9 cellular contexts compared by ENCODE assay signal in genomic region chr10:31745612-31746376, GRCh38.
A peak's percentile ranks its signal among the peaks of the same experiment; 100 is the strongest.
DNase-seq lines count a peak whose midpoint lies in the region; ATAC-seq and TF ChIP-seq lines count a peak whose summit lies in the region.
"Had no signal": no experiment of that assay in that cellular context is flagged by ENCODE, and none has a peak within 500 bp of the region (broad histone marks: within the 10 kb centered on the region; RNA-seq: fewer than 3 reads in every experiment).

No MANE protein-coding gene starts in this region.

- no peaks in the 10 kb centered on the region for H3K9me2 ChIP-seq in hepatocyte (replicated peaks; ENCODE audit: insufficient read depth)

- 80% methylated on average over 9 of the region's 9 CpGs for WGBS in hepatocyte (ENCODE audit: low lambda C conversion rate, missing lambda C conversion rate)

- H2AFZ ChIP-seq in hepatocyte: no peak overlapping the region

- H3K4me3 Mint-ChIP-seq in activated CD4-positive, alpha-beta T cell treated with anti-CD3 and anti-CD28 coated beads, Interleukin-2, amount 10 ng/mL, durations not matched to agents 24 days and 14 days: no peak overlapping the region
- peak overlapping the region; percentile 16 to 39 for H3K4me3 Mint-ChIP-seq in stimulated activated naive CD8-positive, alpha-beta T cell treated with anti-CD3 and anti-CD28 coated beads, Interleukin-15, amount 100 ng/mL, for 72 hours

- H3K27me3 Mint-ChIP-seq in activated CD4-positive, alpha-beta T cell treated with anti-CD3 and anti-CD28 coated beads, Interleukin-2, amount 10 ng/mL, durations not matched to agents 24 days and 14 days: no peaks in the 10 kb centered on the region
- no peaks in the 10 kb centered on the region for H3K27me3 Mint-ChIP-seq in stimulated activated naive CD8-positive, alpha-beta T cell treated with anti-CD3 and anti-CD28 coated beads, Interleukin-15, amount 100 ng/mL, for 72 hours

- ATAC-seq in Right ventricle myocardium superior (ENCODE audit: poor library complexity): no peak
- ATAC-seq in stimulated activated naive CD8-positive, alpha-beta T cell treated with anti-CD3 and anti-CD28 coated beads, Interleukin-15, amount 100 ng/mL, for 72 hours: peak; percentile 99
- no peak for ATAC-seq in HG02588 (IDR thresholded peaks at IDR 0.05; ENCODE audit: unreplicated experiment)

- H3K9me3 ChIP-seq in left ventricle myocardium inferior (replicated peaks) (no peaks in the 10 kb centered on the region), hepatocyte (ENCODE audit: low read depth) (no peaks in the 10 kb centered on the region)

- no peaks in the 10 kb centered on the region for H3K36me3 Mint-ChIP-seq in activated CD4-positive, alpha-beta T cell treated with anti-CD3 and anti-CD28 coated beads, Interleukin-2, amount 10 ng/mL, durations not matched to agents 24 days and 14 days (ENCODE audit: low read depth)

- peak overlapping the region; percentile 79 for H3K27ac Mint-ChIP-seq in activated CD4-positive, alpha-beta T cell treated with anti-CD3 and anti-CD28 coated beads, Interleukin-2, amount 10 ng/mL, durations not matched to agents 24 days and 14 days
- H3K27ac Mint-ChIP-seq in stimulated activated naive CD8-positive, alpha-beta T cell treated with anti-CD3 and anti-CD28 coated beads, Interleukin-15, amount 100 ng/mL, for 72 hours: peak overlapping the region in 1 of 2 donors; percentile 48

- no peaks in the 10 kb centered on the region for H3K79me2 ChIP-seq in hepatocyte

- H3K4me3 ChIP-seq in left ventricle myocardium inferior: no peak overlapping the region
- H3K4me3 ChIP-seq in hepatocyte: no peak overlapping the region

- peak overlapping the region; percentile 14 for H3K27ac ChIP-seq in left ventricle myocardium inferior (replicated peaks)
- no peak overlapping the region for H3K27ac ChIP-seq in hepatocyte
- H3K27ac ChIP-seq: VCaP had no signal

- H4K20me1 ChIP-seq in hepatocyte (ENCODE audit: insufficient read depth, poor library complexity, severe bottlenecking): no peaks in the 10 kb centered on the region

- H3K4me1 ChIP-seq in left ventricle myocardium inferior (peaks cover 28% of the 10 kb centered on the region), hepatocyte (ENCODE audit: insufficient read depth) (peaks cover 11% of the 10 kb centered on the region)

- DNase-seq in left ventricle myocardium inferior (no peak), Right ventricle myocardium superior (no peak), fibroblast of the conjunctiva (ENCODE audit: low read depth) (peak; percentile 24), inferior parietal cortex (ENCODE audit: extremely low spot score) (no peak), hepatocyte (ENCODE audit: low spot score) (no peak)
- peak; percentile 84 for DNase-seq in activated CD4-positive, alpha-beta T cell treated with anti-CD3 and anti-CD28 coated beads, Interleukin-2, amount 10 ng/mL, durations not matched to agents 24 days and 14 days
- peak; percentile 25 to 56 for DNase-seq in stimulated activated naive CD8-positive, alpha-beta T cell treated with anti-CD3 and anti-CD28 coated beads, Interleukin-15, amount 100 ng/mL, for 72 hours

- intact Hi-C loops in left ventricle myocardium inferior (cut with micrococcal nuclease): no loop called here
- intact Hi-C loops in Right ventricle myocardium superior (cut with DNase I): no loop called here
- intact Hi-C loops in activated CD4-positive, alpha-beta T cell treated with anti-CD3 and anti-CD28 coated beads, Interleukin-2, amount 10 ng/mL, durations not matched to agents 24 days and 14 days (cut with micrococcal nuclease): loop anchor here (1.0 kb wide), 2 partner anchors 15 to 38 kb away; no protein-coding TSS in a partner anchor

- H3K4me2 ChIP-seq in hepatocyte: no peak overlapping the region

- peaks cover 27% of the 10 kb centered on the region for H3K4me1 Mint-ChIP-seq in activated CD4-positive, alpha-beta T cell treated with anti-CD3 and anti-CD28 coated beads, Interleukin-2, amount 10 ng/mL, durations not matched to agents 24 days and 14 days
- peaks cover 22% of the 10 kb centered on the region for H3K4me1 Mint-ChIP-seq in stimulated activated naive CD8-positive, alpha-beta T cell treated with anti-CD3 and anti-CD28 coated beads, Interleukin-15, amount 100 ng/mL, for 72 hours

- H3K9me3 Mint-ChIP-seq in activated CD4-positive, alpha-beta T cell treated with anti-CD3 and anti-CD28 coated beads, Interleukin-2, amount 10 ng/mL, durations not matched to agents 24 days and 14 days: peaks cover 13% of the 10 kb centered on the region
- peaks cover 9 to 11% of the 10 kb centered on the region in 2 donors for H3K9me3 Mint-ChIP-seq in stimulated activated naive CD8-positive, alpha-beta T cell treated with anti-CD3 and anti-CD28 coated beads, Interleukin-15, amount 100 ng/mL, for 72 hours

- H3K27me3 ChIP-seq in left ventricle myocardium inferior (ENCODE audit: low read depth) (no peaks in the 10 kb centered on the region), hepatocyte (no peaks in the 10 kb centered on the region)

- TF ChIP-seq CTCF in left ventricle myocardium inferior (IDR thresholded peaks at IDR 0.05; ENCODE audit: borderline replicate concordance) (no peak), hepatocyte (IDR thresholded peaks at IDR 0.05; ENCODE audit: poor library complexity) (no peak)

- H3K36me3 ChIP-seq in left ventricle myocardium inferior: no peaks in the 10 kb centered on the region
- H3K36me3 ChIP-seq in hepatocyte (replicated peaks; ENCODE audit: insufficient read depth, low read depth): no peaks in the 10 kb centered on the region

Comparison
In these comparisons a context has a peak if more than half of its experiments do, and no peak if none do; other contexts are left out.
1. DNase-seq: peak in activated CD4-positive, alpha-beta T cell treated with anti-CD3 and anti-CD28 coated beads, Interleukin-2, amount 10 ng/mL, durations not matched to agents 24 days and 14 days (single experiment), fibroblast of the conjunctiva (single experiment) and stimulated activated naive CD8-positive, alpha-beta T cell treated with anti-CD3 and anti-CD28 coated beads, Interleukin-15, amount 100 ng/mL, for 72 hours (2 of 2); none in left ventricle myocardium inferior (single experiment), Right ventricle myocardium superior (single experiment), inferior parietal cortex (single experiment) and hepatocyte (single experiment).